ENCODE assay signal across 22 cellular contexts in genomic region chrX:65600106-65600505, GRCh38.
A peak's percentile ranks its signal among the peaks of the same experiment; 100 is the strongest.
DNase-seq lines count a peak whose midpoint lies in the region; ATAC-seq and TF ChIP-seq lines count a peak whose summit lies in the region.
"Had no signal": no experiment of that assay in that cellular context is flagged by ENCODE, and none has a peak within 500 bp of the region (broad histone marks: within the 10 kb centered on the region; RNA-seq: fewer than 3 reads in every experiment).

No MANE protein-coding gene starts in this region.

- H3K27ac Mint-ChIP-seq in T-helper 2 cell treated with Interferon-gamma antibody and Interleukin-4, amounts not matched to agents 5 μg/mL and 100 μg/mL, for 36 hours = peak overlapping the region; percentile 81
- H3K27ac Mint-ChIP-seq in CD4-positive, alpha-beta memory T cell = peak overlapping the region; percentile 73 to 96 (median 90)
- peak overlapping the region; percentile 79 for H3K27ac Mint-ChIP-seq in activated naive CD8-positive, alpha-beta T cell treated with anti-CD3 and anti-CD28 coated beads for 36 hours

- no peaks in the 10 kb centered on the region for H3K27me3 Mint-ChIP-seq in T-helper 2 cell treated with Interferon-gamma antibody and Interleukin-4, amounts not matched to agents 5 μg/mL and 100 μg/mL, for 36 hours (ENCODE audit: low read depth)
- H3K27me3 Mint-ChIP-seq in CD4-positive, alpha-beta memory T cell = no peaks in the 10 kb centered on the region
- H3K27me3 Mint-ChIP-seq in activated naive CD8-positive, alpha-beta T cell treated with anti-CD3 and anti-CD28 coated beads for 36 hours = no peaks in the 10 kb centered on the region

- H3K4me1 Mint-ChIP-seq in T-helper 2 cell treated with Interferon-gamma antibody and Interleukin-4, amounts not matched to agents 5 μg/mL and 100 μg/mL, for 36 hours (ENCODE audit: low read depth) = peaks cover 57% of the 10 kb centered on the region
- peaks cover 52 to 97% (median 84%) of the 10 kb centered on the region in 4 donors for H3K4me1 Mint-ChIP-seq in CD4-positive, alpha-beta memory T cell
- H3K4me1 Mint-ChIP-seq in activated naive CD8-positive, alpha-beta T cell treated with anti-CD3 and anti-CD28 coated beads for 36 hours = peaks cover 55% of the 10 kb centered on the region

- TF ChIP-seq CTCF in neutrophil (IDR thresholded peaks at IDR 0.05) (no peak), left lung (IDR thresholded peaks at IDR 0.05) (no peak)

- CTCF ChIA-PET in CD4-positive, alpha-beta memory T cell (lab: Charles Lee; ENCODE audit: partially characterized antibody) = interaction anchor here (0.9 to 1.3 kb wide), 2 partner anchors 103 to 120 kb away, joined by 3 read pairs; no protein-coding TSS in a partner anchor

- no peaks in the 10 kb centered on the region for H3K9me3 ChIP-seq in CD4-positive, alpha-beta memory T cell (ENCODE audit: control insufficient read depth in 1 of 2, low read length in 2 of 2)
- H3K9me3 ChIP-seq in neutrophil (no peaks in the 10 kb centered on the region), left lung (no peaks in the 10 kb centered on the region)
- H3K9me3 ChIP-seq: BLaER1, mucosa of descending colon, transverse colon had no signal

- peaks cover 88% of the 10 kb centered on the region for H3K4me1 ChIP-seq in CD4-positive, alpha-beta memory T cell (ENCODE audit: insufficient read depth, low read length)
- H3K4me1 ChIP-seq in neutrophil (ENCODE audit: control insufficient read depth in 1 of 2, insufficient read depth in 1 of 2, low read depth in 1 of 2, low read length in 1 of 2) (peaks cover 73 to 83% of the 10 kb centered on the region in 2 experiments), left lung (peaks cover 25 to 67% of the 10 kb centered on the region in 2 donors)
- H3K4me1 ChIP-seq: parathyroid adenoma had no signal

- no peaks in the 10 kb centered on the region for H3K36me3 ChIP-seq in CD4-positive, alpha-beta memory T cell (ENCODE audit: insufficient read depth, low read length)
- H3K36me3 ChIP-seq in neutrophil (no peaks in the 10 kb centered on the region), left lung (no peaks in the 10 kb centered on the region)
- H3K36me3 ChIP-seq: BLaER1, transverse colon had no signal

- DNase-seq in T-helper 2 cell treated with Interferon-gamma antibody and Interleukin-4, amounts not matched to agents 5 μg/mL and 100 μg/mL, for 36 hours (ENCODE audit: low spot score) = no peak
- DNase-seq in T-helper 2 cell (no peak), left lung (no peak), HPDE6-E6E7 (ENCODE audit: extremely low spot score) (no peak)
- no peak for DNase-seq in CD4-positive, alpha-beta memory T cell
- DNase-seq in activated naive CD8-positive, alpha-beta T cell treated with anti-CD3 and anti-CD28 coated beads for 36 hours = no peak
- DNase-seq: activated T-cell treated with anti-CD3 and anti-CD28 coated beads, Interleukin-2, amount 50 U/mL, for 48 hours; aorta; DMS53; GM23248; kidney glomerular epithelial cell; mucosa of descending colon; NCI-H2081; NCI-H510A treated with DMSO at 0.1 percent for 48 hours; stimulated activated CD4-positive, alpha-beta T cell treated with anti-CD3 and anti-CD28 coated beads, Interleukin-4, amount 100 ng/mL, for 4 hours; stimulated activated CD8-positive, alpha-beta memory T cell treated with anti-CD3 and anti-CD28 coated beads, Interleukin-4, amount 100 ng/mL, for 48 hours; transverse colon had no signal

- intact Hi-C loops in CD4-positive, alpha-beta memory T cell (cut with micrococcal nuclease) = no loop called here
- intact Hi-C loops in left lung (cut with DNase I) = loop anchor here in 1 of 2 donors (10.0 kb wide), 1 partner anchor 105 kb away; no protein-coding TSS in a partner anchor

- no peak overlapping the region for H3K4me3 ChIP-seq in CD4-positive, alpha-beta memory T cell (ENCODE audit: low read length in 2 of 2)
- H3K4me3 ChIP-seq in neutrophil (ENCODE audit: low read depth in 1 of 2, low read length in 1 of 2) (no peak overlapping the region), left lung (no peak overlapping the region)
- H3K4me3 ChIP-seq: BLaER1, GM23248, mucosa of descending colon, transverse colon had no signal

- peaks cover 3% of the 10 kb centered on the region for H3K36me3 Mint-ChIP-seq in T-helper 2 cell treated with Interferon-gamma antibody and Interleukin-4, amounts not matched to agents 5 μg/mL and 100 μg/mL, for 36 hours (ENCODE audit: low read depth)
- H3K36me3 Mint-ChIP-seq in CD4-positive, alpha-beta memory T cell = no peaks in the 10 kb centered on the region
- peaks cover 3% of the 10 kb centered on the region for H3K36me3 Mint-ChIP-seq in activated naive CD8-positive, alpha-beta T cell treated with anti-CD3 and anti-CD28 coated beads for 36 hours

- POLR2A ChIA-PET in CD4-positive, alpha-beta memory T cell (lab: Charles Lee; ENCODE audit: partially characterized antibody) = interaction anchor here (0.6 to 3.3 kb wide), 10 partner anchors 9 to 122 kb away, joined by 3 to 33 read pairs (median 6); partner anchors contain the start of gene MSN

- peak overlapping the region; percentile 32 for H3K4me3 Mint-ChIP-seq in T-helper 2 cell treated with Interferon-gamma antibody and Interleukin-4, amounts not matched to agents 5 μg/mL and 100 μg/mL, for 36 hours
- H3K4me3 Mint-ChIP-seq in CD4-positive, alpha-beta memory T cell = peak overlapping the region in 6 of 8 donors; percentile 38 to 89 (median 64)
- H3K4me3 Mint-ChIP-seq in activated naive CD8-positive, alpha-beta T cell treated with anti-CD3 and anti-CD28 coated beads for 36 hours = peak overlapping the region; percentile 52

- no peaks in the 10 kb centered on the region for H3K9me3 Mint-ChIP-seq in T-helper 2 cell treated with Interferon-gamma antibody and Interleukin-4, amounts not matched to agents 5 μg/mL and 100 μg/mL, for 36 hours
- H3K9me3 Mint-ChIP-seq in CD4-positive, alpha-beta memory T cell = no peaks in the 10 kb centered on the region
- H3K9me3 Mint-ChIP-seq in activated naive CD8-positive, alpha-beta T cell treated with anti-CD3 and anti-CD28 coated beads for 36 hours = peaks cover 3% of the 10 kb centered on the region

- H3K27ac ChIP-seq in CD4-positive, alpha-beta memory T cell (ENCODE audit: low read depth, low read length) = peak overlapping the region; percentile 6
- H3K27ac ChIP-seq in neutrophil (peak overlapping the region; percentile 87), left lung (peak overlapping the region in 1 of 2 donors; percentile 93)
- H3K27ac ChIP-seq: BLaER1 had no signal

- ATAC-seq in left lung = no peak
- no peak for ATAC-seq in HG03039 (IDR thresholded peaks at IDR 0.05; ENCODE audit: unreplicated experiment)
- ATAC-seq: mucosa of descending colon, Right ventricle myocardium inferior had no signal

- no peaks in the 10 kb centered on the region for H3K27me3 ChIP-seq in CD4-positive, alpha-beta memory T cell (ENCODE audit: insufficient read depth, low read length)
- H3K27me3 ChIP-seq in neutrophil (no peaks in the 10 kb centered on the region), left lung (no peaks in the 10 kb centered on the region)
- H3K27me3 ChIP-seq: transverse colon had no signal
